In the genomic region with DNA sequence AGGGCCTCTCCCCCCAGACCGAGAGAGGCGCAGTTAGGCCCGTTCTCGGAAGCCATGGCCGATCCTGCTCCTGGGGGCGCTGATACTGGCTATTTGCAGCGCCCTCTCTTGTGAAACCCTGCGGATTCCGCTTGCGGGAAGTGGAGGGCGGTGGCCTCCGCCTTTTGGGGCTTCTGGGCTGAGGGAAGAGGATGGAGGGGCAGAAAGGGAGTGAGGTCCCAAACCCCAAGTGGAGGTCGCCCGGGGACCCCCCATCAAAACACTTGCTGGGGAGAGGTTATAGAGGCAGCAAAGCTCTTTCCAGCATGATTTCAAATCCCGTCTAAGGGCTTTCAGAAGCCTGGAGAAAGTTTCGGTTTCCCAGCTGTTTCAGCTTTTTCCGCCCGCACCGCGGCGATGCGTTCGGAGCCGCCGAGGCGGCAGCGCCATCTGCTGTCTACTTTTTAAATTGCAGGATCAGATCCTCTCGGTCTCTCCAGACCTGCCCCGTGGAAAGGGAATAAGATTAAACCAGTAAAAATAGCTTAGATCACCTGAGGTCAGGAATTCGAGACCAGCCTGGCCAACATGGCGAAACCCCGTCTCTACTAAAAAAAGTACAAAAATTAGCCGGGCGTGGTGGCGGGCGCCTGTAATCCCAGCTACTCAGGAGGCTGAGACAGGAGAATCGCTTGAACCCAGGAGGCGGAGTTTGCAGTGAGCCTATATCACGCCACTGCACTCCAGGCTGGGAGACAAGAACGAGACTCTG, we compare ENCODE assay signal across 8 cellular contexts. TPM values are rescaled to one million over a fixed set of nuclear protein-coding genes. Genes with fewer than 3 reads are reported as not detected.
A peak's percentile ranks its signal among the peaks of the same experiment; 100 is the strongest.
DNase-seq lines count a peak whose midpoint lies in the region; ATAC-seq and TF ChIP-seq lines count a peak whose summit lies in the region.

No MANE protein-coding gene starts in this region.

- H3K27ac Mint-ChIP-seq in natural killer cell treated with Interleukin-12 subunit alpha and Interleukin-12 subunit beta and Interleukin-15 and Interleukin-18, amount 100 ng/mL, for 72 hours, result peak overlapping the region; percentile 63 to 77
- peak overlapping the region; percentile 83 for H3K27ac Mint-ChIP-seq in stimulated activated effector memory CD8-positive, alpha-beta T cell treated with anti-CD3 and anti-CD28 coated beads, Interleukin-12 subunit alpha, Interleukin-12 subunit beta, amount 100 ng/mL, for 72 hours

- POLR2A ChIA-PET in Panc1 (lab: Charles Lee), result interaction anchor here (0.7 kb wide), 1 partner anchor 306 kb away, joined by 3 read pairs; no protein-coding TSS in a partner anchor

- H3K36me3 ChIP-seq in Panc1 (ENCODE audit: control insufficient read depth, insufficient read depth, low read length), result no peaks in the 10 kb centered on the region

- no peaks in the 10 kb centered on the region for H3K27me3 Mint-ChIP-seq in natural killer cell treated with Interleukin-12 subunit alpha and Interleukin-12 subunit beta and Interleukin-15 and Interleukin-18, amount 100 ng/mL, for 72 hours

- H3K4me3 Mint-ChIP-seq in natural killer cell treated with Interleukin-12 subunit alpha and Interleukin-12 subunit beta and Interleukin-15 and Interleukin-18, amount 100 ng/mL, for 72 hours, result peak overlapping the region; percentile 78
- H3K4me3 Mint-ChIP-seq in stimulated activated effector memory CD8-positive, alpha-beta T cell treated with anti-CD3 and anti-CD28 coated beads, Interleukin-12 subunit alpha, Interleukin-12 subunit beta, amount 100 ng/mL, for 72 hours, result peak overlapping the region; percentile 66

- CTCF ChIA-PET in Panc1 (lab: Charles Lee), result interaction anchor here (2.3 kb wide), 1 partner anchor 141 kb away, joined by 9 read pairs; no protein-coding TSS in a partner anchor

- H3K4me1 ChIP-seq in Panc1 (ENCODE audit: control insufficient read depth, insufficient read depth, low read length), result no peaks in the 10 kb centered on the region

- TF ChIP-seq CTCF in Panc1 (IDR thresholded peaks at IDR 0.05) (peak; percentile 93), fibroblast of the aortic adventitia (IDR thresholded peaks at IDR 0.05; ENCODE audit: insufficient read depth, low read length) (peak; percentile 89)

- no peaks in the 10 kb centered on the region for H3K9me3 ChIP-seq in Panc1 (ENCODE audit: control insufficient read depth, insufficient read depth, low read depth, low read length)

- no peaks in the 10 kb centered on the region for H3K27me3 ChIP-seq in Panc1 (ENCODE audit: control insufficient read depth, insufficient read depth, low read length)

- no peaks in the 10 kb centered on the region for H3K9me3 Mint-ChIP-seq in natural killer cell treated with Interleukin-12 subunit alpha and Interleukin-12 subunit beta and Interleukin-15 and Interleukin-18, amount 100 ng/mL, for 72 hours
- H3K9me3 Mint-ChIP-seq in stimulated activated effector memory CD8-positive, alpha-beta T cell treated with anti-CD3 and anti-CD28 coated beads, Interleukin-12 subunit alpha, Interleukin-12 subunit beta, amount 100 ng/mL, for 72 hours, result no peaks in the 10 kb centered on the region

- peaks cover 15 to 31% of the 10 kb centered on the region in 2 donors for H3K4me1 Mint-ChIP-seq in natural killer cell treated with Interleukin-12 subunit alpha and Interleukin-12 subunit beta and Interleukin-15 and Interleukin-18, amount 100 ng/mL, for 72 hours (ENCODE audit: low read depth in 2 of 2)
- peaks cover 32% of the 10 kb centered on the region for H3K4me1 Mint-ChIP-seq in stimulated activated effector memory CD8-positive, alpha-beta T cell treated with anti-CD3 and anti-CD28 coated beads, Interleukin-12 subunit alpha, Interleukin-12 subunit beta, amount 100 ng/mL, for 72 hours

- DNase-seq in Daoy (ENCODE audit: low read depth), result peak; percentile 60
- peak; percentile 81 for DNase-seq in HPDE6-E6E7 (ENCODE audit: extremely low spot score)
- DNase-seq in Panc1 (ENCODE audit: low read depth, low spot score), result no peak
- DNase-seq in activated T-helper 9 cell treated with anti-CD3 and anti-CD28 coated beads, Interleukin-2, amount 50 U/mL, for 16 hours (ENCODE audit: low read depth), result peak; percentile 66
- peak; percentile 76 for DNase-seq in fibroblast of the aortic adventitia (ENCODE audit: low read depth)
- DNase-seq in natural killer cell treated with Interleukin-12 subunit alpha and Interleukin-12 subunit beta and Interleukin-15 and Interleukin-18, amount 100 ng/mL, for 72 hours (ENCODE audit: low spot score), result peak; percentile 82
- DNase-seq in stimulated activated effector memory CD8-positive, alpha-beta T cell treated with anti-CD3 and anti-CD28 coated beads, Interleukin-12 subunit alpha, Interleukin-12 subunit beta, amount 100 ng/mL, for 72 hours (ENCODE audit: low spot score in 2 of 2), result peak; percentile 86 to 94

- peak; percentile 95 for ATAC-seq in Panc1
- ATAC-seq in natural killer cell treated with Interleukin-12 subunit alpha and Interleukin-12 subunit beta and Interleukin-15 and Interleukin-18, amount 100 ng/mL, for 72 hours, result peak; percentile 70 to 80
- peak; percentile 47 for ATAC-seq in stimulated activated effector memory CD8-positive, alpha-beta T cell treated with anti-CD3 and anti-CD28 coated beads, Interleukin-12 subunit alpha, Interleukin-12 subunit beta, amount 100 ng/mL, for 72 hours
- ATAC-seq in HG03135 (IDR thresholded peaks at IDR 0.05; ENCODE audit: unreplicated experiment), result no peak

- no TSS peak for BruUV-seq in Panc1 (replicated peaks; lab: Mats Ljungman, UMichigan)

- H3K36me3 Mint-ChIP-seq in natural killer cell treated with Interleukin-12 subunit alpha and Interleukin-12 subunit beta and Interleukin-15 and Interleukin-18, amount 100 ng/mL, for 72 hours, result no peaks in the 10 kb centered on the region
- H3K36me3 Mint-ChIP-seq in stimulated activated effector memory CD8-positive, alpha-beta T cell treated with anti-CD3 and anti-CD28 coated beads, Interleukin-12 subunit alpha, Interleukin-12 subunit beta, amount 100 ng/mL, for 72 hours, result peaks cover 14% of the 10 kb centered on the region

- in situ Hi-C loops in Panc1 (cut with HindIII; ENCODE audit: low pct_unique_long_range_greater_than_20kb, low sequenced_read_pairs), result no loop called here

- intact Hi-C loops in Panc1 (cut with micrococcal nuclease; ENCODE audit: unreplicated experiment), result loop anchor here (5.0 kb wide), 1 partner anchor 142 kb away; no protein-coding TSS in a partner anchor

- H3K27ac ChIP-seq in Panc1 (ENCODE audit: low read length), result no peak overlapping the region

- H3K4me3 ChIP-seq in Panc1 (ENCODE audit: low read depth in 2 of 2, low read length in 2 of 2) (peak overlapping the region; percentile 32 to 50), fibroblast of the aortic adventitia (ENCODE audit: low read depth, low read length) (peak overlapping the region; percentile 64)

RNA-seq across cellular contexts. Expression of a gene that starts 15.8 kb away (rescaled TPM):
- not detected in 2 replicates for total RNA-seq in Daoy (2014; rRNA removed; shearing (Covaris generic))
- total RNA-seq in Panc1 (2021; ENCODE audit: unreplicated experiment), result 0.10 TPM
- polyA plus RNA-seq in Panc1 (2012; ENCODE audit: insufficient read length), result not detected
- total RNA-seq in fibroblast of the aortic adventitia (ENCODE audit: low replicate concordance), result not detected in 2 replicates
- 10 to 100 TPM; 26.2 to 38.4 TPM for total RNA-seq in natural killer cell treated with Interleukin-12 subunit alpha and Interleukin-12 subunit beta and Interleukin-15 and Interleukin-18, amount 100 ng/mL, for 72 hours

RNA-seq across cellular contexts. Expression of a gene that starts 28.1 kb away (rescaled TPM):
- total RNA-seq in Daoy (2014; rRNA removed; shearing (Covaris generic)), result 0.06 and 0.30 TPM in 2 replicates
- total RNA-seq in Panc1 (2021; ENCODE audit: unreplicated experiment) (not detected), fibroblast of the aortic adventitia (ENCODE audit: low replicate concordance) (not detected in 2 replicates)
- polyA plus RNA-seq in Panc1 (2012; ENCODE audit: insufficient read length), result 0.13 TPM
- 10 to 100 TPM in 1 of 2 donors, 1 to 10 TPM in 1; 3.7 to 11.2 TPM for total RNA-seq in natural killer cell treated with Interleukin-12 subunit alpha and Interleukin-12 subunit beta and Interleukin-15 and Interleukin-18, amount 100 ng/mL, for 72 hours

Comparison
In these comparisons a context has a peak if more than half of its experiments do, and no peak if none do; other contexts are left out.
1. RNA of a gene that starts 15.8 kb away (total RNA-seq): 26.2 to 38.4 TPM in natural killer cell treated with Interleukin-12 subunit alpha and Interleukin-12 subunit beta and Interleukin-15 and Interleukin-18, amount 100 ng/mL, for 72 hours; 0.10 TPM in Panc1 (single experiment), not detected in Daoy and not detected in fibroblast of the aortic adventitia; every median in the first group is over 10 times any median in the second.